10 cellular contexts compared by ENCODE assay signal in the genomic region with DNA sequence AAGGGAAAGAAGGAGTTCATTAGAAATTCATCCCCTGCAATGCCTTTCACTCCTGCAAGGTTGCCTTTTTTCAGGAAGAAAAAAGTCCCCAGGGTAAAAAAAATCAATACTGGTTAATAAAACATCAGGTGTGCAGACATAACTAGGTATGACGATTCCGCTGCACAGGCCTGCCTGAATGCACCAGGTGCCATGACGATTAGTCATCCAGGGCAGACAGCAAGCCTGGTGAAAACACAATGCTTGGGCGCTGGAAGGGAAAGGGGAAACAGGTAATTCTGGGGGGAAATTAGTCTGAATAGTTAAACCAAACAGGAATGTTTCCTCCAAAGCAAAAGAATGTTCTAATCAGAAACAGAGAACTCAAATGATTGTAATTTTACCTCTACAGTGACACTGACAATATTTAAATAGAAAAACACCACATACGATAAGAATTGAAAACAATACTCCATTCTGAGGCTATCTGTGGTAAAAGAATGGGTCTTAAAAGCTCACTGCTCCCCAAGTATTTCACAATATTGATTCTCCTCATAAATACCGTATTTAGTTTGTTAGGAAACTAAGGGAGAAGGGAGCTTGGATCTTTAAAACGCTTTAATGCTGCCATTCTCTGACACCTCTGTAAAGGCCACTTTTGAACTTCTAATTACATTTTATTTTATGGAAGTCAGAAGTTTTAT. TPM values are rescaled to one million over a fixed set of nuclear protein-coding genes. Genes with fewer than 3 reads are reported as not detected.
DNase-seq lines count a peak whose midpoint lies in the region; ATAC-seq, FAIRE-seq and TF ChIP-seq lines count a peak whose summit lies in the region.
"Had no signal": no experiment of that assay in that cellular context is flagged by ENCODE, and none has a peak within 500 bp of the region (broad histone marks: within the 10 kb centered on the region; RNA-seq: fewer than 3 reads in every experiment).

No MANE protein-coding gene starts in this region.

- CTCF ChIA-PET in Calu3 (lab: Charles Lee): interaction anchor here (0.9 to 3.2 kb wide), 3 partner anchors 11 to 66 kb away, joined by 3 to 11 read pairs (median 4); no protein-coding TSS in a partner anchor

- ATAC-seq in left lobe of liver (peak; percentile 96), HG03521 (IDR thresholded peaks at IDR 0.05; ENCODE audit: unreplicated experiment) (no peak), GM18870 (IDR thresholded peaks at IDR 0.05; ENCODE audit: unreplicated experiment) (no peak)

- DNase-seq in Calu3: peak; percentile 96
- DNase-seq in NCI-H146 treated with DMSO at 0.1 percent for 48 hours (lab: John Stamatoyannopoulos, UW; ENCODE audit: unreplicated experiment): peak; percentile 94
- DNase-seq in astrocyte (ENCODE audit: low read depth): no peak
- DNase-seq in left lobe of liver (ENCODE audit: low spot score): peak; percentile 75
- no peak for DNase-seq in activated CD4-positive, alpha-beta T cell treated with anti-CD3 and anti-CD28 coated beads for 1 hour
- no peak for DNase-seq in foreskin melanocyte
- DNase-seq: NCI-H524 treated with DMSO at 0.1 percent for 48 hours, T-helper 1 cell had no signal

- BruUV-seq in Calu3 (replicated peaks; lab: Mats Ljungman, UMichigan): no TSS peak

- peaks cover 3% of the 10 kb centered on the region for H4K20me1 ChIP-seq in astrocyte (ENCODE audit: insufficient read depth, low read length)

- H3K4me3 Mint-ChIP-seq in Calu3 (ENCODE audit: low read depth, unreplicated experiment) (peak overlapping the region; percentile 52), astrocyte (ENCODE audit: unreplicated experiment) (no peak overlapping the region)

- no peak overlapping the region for H3K27ac ChIP-seq in astrocyte (ENCODE audit: low read depth, low read length)

- TF ChIP-seq CTCF in Calu3 (IDR thresholded peaks at IDR 0.05; ENCODE audit: unreplicated experiment) (no peak), astrocyte (IDR thresholded peaks at IDR 0.05; ENCODE audit: insufficient read depth, low read depth, low read length) (no peak)

- H3K4me1 ChIP-seq in astrocyte (ENCODE audit: insufficient read depth, low read length): no peaks in the 10 kb centered on the region

- H3K27ac Mint-ChIP-seq in Calu3 (ENCODE audit: unreplicated experiment) (peak overlapping the region; percentile 77), astrocyte (ENCODE audit: unreplicated experiment) (peak overlapping the region; percentile 22)

- H3K4me1 Mint-ChIP-seq in Calu3 (ENCODE audit: low read depth, unreplicated experiment) (peaks cover 33% of the 10 kb centered on the region), astrocyte (ENCODE audit: low read depth, unreplicated experiment) (peaks cover 12% of the 10 kb centered on the region)

- H3K36me3 Mint-ChIP-seq in Calu3 (ENCODE audit: insufficient read depth, unreplicated experiment): peaks cover 15% of the 10 kb centered on the region
- peaks cover 3% of the 10 kb centered on the region for H3K36me3 Mint-ChIP-seq in astrocyte (ENCODE audit: low read depth, unreplicated experiment)

- H3K27me3 Mint-ChIP-seq in Calu3 (ENCODE audit: unreplicated experiment) (no peaks in the 10 kb centered on the region), astrocyte (ENCODE audit: low read depth, unreplicated experiment) (no peaks in the 10 kb centered on the region)

- H3K27me3 ChIP-seq in astrocyte (ENCODE audit: insufficient read depth, low read length): no peaks in the 10 kb centered on the region

- no peaks in the 10 kb centered on the region for H3K9me3 ChIP-seq in astrocyte (ENCODE audit: insufficient read depth, low read depth, low read length)

- H3K4me2 ChIP-seq in astrocyte (ENCODE audit: low read length): no peak overlapping the region

- H3K36me3 ChIP-seq in astrocyte (ENCODE audit: insufficient read depth, low read length): no peaks in the 10 kb centered on the region

- no peak overlapping the region for H2AFZ ChIP-seq in astrocyte (ENCODE audit: low read depth, low read length)

- H3K9me3 Mint-ChIP-seq in Calu3 (ENCODE audit: low read depth, unreplicated experiment): no peaks in the 10 kb centered on the region
- no peaks in the 10 kb centered on the region for H3K9me3 Mint-ChIP-seq in astrocyte (ENCODE audit: unreplicated experiment)

- no peak overlapping the region for H3K4me3 ChIP-seq in astrocyte (ENCODE audit: insufficient read depth, low read depth, low read length)

- H3K9ac ChIP-seq in astrocyte (ENCODE audit: low read length): no peak overlapping the region

- FAIRE-seq in astrocyte (lab: Jason Lieb, UNC): no peak

- intact Hi-C loops in Calu3 (cut with micrococcal nuclease; ENCODE audit: unreplicated experiment): loop anchor here (1.0 to 2.0 kb wide), 4 partner anchors 20 to 66 kb away; partner anchors contain the start of gene VPS41

- H3K79me2 ChIP-seq in astrocyte (ENCODE audit: insufficient read depth, low read length): no peaks in the 10 kb centered on the region

RNA-seq across cellular contexts. Expression of gene VPS41, which starts 45.2 kb away (rescaled TPM):
- total RNA-seq in Calu3 (2022) (249 and 292 TPM in 2 replicates), astrocyte (92.9 and 93.6 TPM in 2 replicates), left lobe of liver (33.9 TPM)

Comparison
In these comparisons a context has a peak if more than half of its experiments do, and no peak if none do; other contexts are left out.
1. DNase-seq: peak in Calu3 (single experiment), NCI-H146 treated with DMSO at 0.1 percent for 48 hours (single experiment) and left lobe of liver (single experiment); none in astrocyte (single experiment), activated CD4-positive, alpha-beta T cell treated with anti-CD3 and anti-CD28 coated beads for 1 hour (single experiment) and foreskin melanocyte (single experiment).